ENCODE assay signal across 11 cellular contexts in the genomic region with DNA sequence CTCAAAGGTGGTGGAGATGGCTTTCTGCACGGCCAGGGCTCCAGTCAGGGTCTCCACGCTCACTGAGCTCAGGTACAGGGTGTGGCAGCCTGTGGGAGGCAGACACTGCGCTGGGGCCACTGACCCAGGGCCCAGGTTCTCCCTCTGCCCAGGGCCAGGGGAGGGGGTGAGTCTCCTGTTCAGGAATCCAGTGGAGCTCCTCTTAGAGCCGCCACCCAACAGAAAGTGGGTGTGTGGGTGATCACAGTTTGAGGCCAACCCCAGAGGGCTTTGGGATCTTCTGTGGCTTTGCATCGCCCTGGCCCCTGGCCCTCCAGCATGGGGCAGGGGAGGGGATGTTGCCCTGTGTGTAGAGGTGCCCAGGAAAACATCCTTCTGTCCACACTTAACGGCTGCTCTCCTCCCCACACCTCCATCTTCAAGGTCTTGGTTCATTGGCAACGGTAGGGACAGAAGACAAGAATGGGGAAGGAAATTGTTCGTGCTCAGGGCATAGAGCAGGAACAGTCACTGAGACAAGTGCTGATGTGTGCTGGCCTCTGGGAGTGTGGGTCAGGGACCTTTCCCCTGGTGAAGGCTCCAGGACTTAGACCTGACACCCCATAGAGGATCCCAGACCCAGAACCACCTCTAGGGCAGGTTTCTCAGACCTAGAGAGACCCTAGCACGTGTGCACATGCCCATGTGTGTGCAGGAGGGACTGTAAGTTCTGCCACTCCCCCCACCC. TPM values are rescaled to one million over a fixed set of nuclear protein-coding genes. Genes with fewer than 3 reads are reported as not detected.
DNase-seq lines count a peak whose midpoint lies in the region; ATAC-seq lines count a peak whose summit lies in the region.
"Had no signal": no experiment of that assay in that cellular context is flagged by ENCODE, and none has a peak within 500 bp of the region (broad histone marks: within the 10 kb centered on the region; RNA-seq: fewer than 3 reads in every experiment).

No MANE protein-coding gene starts in this region.

- H3K27ac Mint-ChIP-seq in CD4-positive, alpha-beta memory T cell = peak overlapping the region; percentile 97 to 100 (median 99)
- H3K27ac Mint-ChIP-seq in activated T-cell treated with anti-CD3 and anti-CD28 coated beads, Interleukin-2, amount 50 U/mL, for 72 hours = peak overlapping the region; percentile 86
- H3K27ac Mint-ChIP-seq in naive B cell = peak overlapping the region; percentile 92 to 98 (median 97)

- no peaks in the 10 kb centered on the region for H3K36me3 ChIP-seq in CD4-positive, alpha-beta memory T cell (ENCODE audit: insufficient read depth, low read length)
- no peaks in the 10 kb centered on the region for H3K36me3 ChIP-seq in KOPT-K1 (ENCODE audit: insufficient read depth, low read length)

- peaks cover 31 to 77% (median 49%) of the 10 kb centered on the region in 4 donors for H3K4me1 Mint-ChIP-seq in CD4-positive, alpha-beta memory T cell
- H3K4me1 Mint-ChIP-seq in activated T-cell treated with anti-CD3 and anti-CD28 coated beads, Interleukin-2, amount 50 U/mL, for 72 hours (ENCODE audit: low read depth) = peaks cover 73% of the 10 kb centered on the region
- peaks cover 46 to 80% (median 75%) of the 10 kb centered on the region in 3 donors for H3K4me1 Mint-ChIP-seq in naive B cell

- POLR2A ChIA-PET in CD4-positive, alpha-beta memory T cell (lab: Charles Lee; ENCODE audit: partially characterized antibody) = interaction anchor here (0.6 to 7.0 kb wide), 33 partner anchors 8 to 1209 kb away, joined by 3 to 192 read pairs (median 4); a partner anchor contains a TSS

- no peak for ATAC-seq in activated T-cell treated with anti-CD3 and anti-CD28 coated beads, Interleukin-2, amount 50 U/mL, for 72 hours (replicated peaks in 1 of 2)
- ATAC-seq in naive B cell (ENCODE audit: low read depth in 2 of 2) (peak; percentile 29 to 35), GM21526 (IDR thresholded peaks at IDR 0.05; ENCODE audit: low FRiP score, unreplicated experiment) (no peak)

- no peaks in the 10 kb centered on the region for H3K27me3 Mint-ChIP-seq in CD4-positive, alpha-beta memory T cell
- H3K27me3 Mint-ChIP-seq in activated T-cell treated with anti-CD3 and anti-CD28 coated beads, Interleukin-2, amount 50 U/mL, for 72 hours (ENCODE audit: low read depth) = no peaks in the 10 kb centered on the region
- H3K27me3 Mint-ChIP-seq in naive B cell = no peaks in the 10 kb centered on the region

- intact Hi-C loops in CD4-positive, alpha-beta memory T cell (cut with micrococcal nuclease) = loop anchor here (1.0 to 5.0 kb wide), 6 partner anchors 9 to 80 kb away; a partner anchor contains a TSS

- H3K27me3 ChIP-seq in CD4-positive, alpha-beta memory T cell (ENCODE audit: insufficient read depth, low read length) = no peaks in the 10 kb centered on the region

- CTCF ChIA-PET in CD4-positive, alpha-beta memory T cell (lab: Charles Lee; ENCODE audit: partially characterized antibody) = interaction anchor here (0.7 to 10.1 kb wide), 8 partner anchors 10 to 136 kb away, joined by 3 to 91 read pairs (median 5); no protein-coding TSS in a partner anchor

- no peaks in the 10 kb centered on the region for H3K9me3 ChIP-seq in CD4-positive, alpha-beta memory T cell (ENCODE audit: control insufficient read depth in 1 of 2, low read length in 2 of 2)
- H3K9me3 ChIP-seq in KOPT-K1 (ENCODE audit: insufficient read depth, low read length, poor library complexity, severe bottlenecking) = no peaks in the 10 kb centered on the region

- H3K9me3 Mint-ChIP-seq in CD4-positive, alpha-beta memory T cell = peaks cover 0 to 2% (median 0%) of the 10 kb centered on the region in 8 donors
- no peaks in the 10 kb centered on the region for H3K9me3 Mint-ChIP-seq in activated T-cell treated with anti-CD3 and anti-CD28 coated beads, Interleukin-2, amount 50 U/mL, for 72 hours
- H3K9me3 Mint-ChIP-seq in naive B cell = no peaks in the 10 kb centered on the region

- H3K4me3 ChIP-seq in CD4-positive, alpha-beta memory T cell (ENCODE audit: low read length in 2 of 2) = peak overlapping the region in 1 of 2 donors; percentile 26

- H3K4me3 Mint-ChIP-seq in CD4-positive, alpha-beta memory T cell = peak overlapping the region in 7 of 8 donors; percentile 49 to 78 (median 74)
- peak overlapping the region; percentile 82 to 86 for H3K4me3 Mint-ChIP-seq in activated T-cell treated with anti-CD3 and anti-CD28 coated beads, Interleukin-2, amount 50 U/mL, for 72 hours
- H3K4me3 Mint-ChIP-seq in naive B cell = peak overlapping the region in 7 of 8 donors; percentile 16 to 86 (median 78)

- peak overlapping the region; percentile 83 for H3K27ac ChIP-seq in CD4-positive, alpha-beta memory T cell (ENCODE audit: low read depth, low read length)
- H3K27ac ChIP-seq in KOPT-K1 (ENCODE audit: low read depth, low read length, poor library complexity, severe bottlenecking) = peak overlapping the region; percentile 82

- no peak for DNase-seq in CD4-positive, alpha-beta memory T cell
- DNase-seq in activated T-cell treated with anti-CD3 and anti-CD28 coated beads, Interleukin-2, amount 50 U/mL, for 72 hours = peak in 1 of 2 donors; percentile 14
- peak; percentile 60 for DNase-seq in naive B cell
- no peak for DNase-seq in NCI-H345 (lab: John Stamatoyannopoulos, UW)
- DNase-seq in SK-N-DZ (ENCODE audit: low spot score) = no peak
- DNase-seq in NCI-H82 (lab: John Stamatoyannopoulos, UW) = no peak
- DNase-seq: NCI-H446 treated with DMSO at 0.1 percent for 48 hours, retina had no signal

- H3K36me3 Mint-ChIP-seq in CD4-positive, alpha-beta memory T cell = no peaks in the 10 kb centered on the region
- H3K36me3 Mint-ChIP-seq in activated T-cell treated with anti-CD3 and anti-CD28 coated beads, Interleukin-2, amount 50 U/mL, for 72 hours (ENCODE audit: insufficient read depth in 2 of 2) = peaks cover 5 to 12% of the 10 kb centered on the region in 2 donors
- H3K36me3 Mint-ChIP-seq in naive B cell = no peaks in the 10 kb centered on the region

- H3K4me1 ChIP-seq in CD4-positive, alpha-beta memory T cell (ENCODE audit: insufficient read depth, low read length) = peaks cover 85% of the 10 kb centered on the region

RNA-seq across cellular contexts. Expression of a gene that starts 21.5 kb away (rescaled TPM):
- total RNA-seq in CD4-positive, alpha-beta memory T cell = 1 to 10 TPM in 1 of 2 experiments, under 1 TPM in 1; 0.25 to 1.8 TPM
- polyA plus RNA-seq in CD4-positive, alpha-beta memory T cell = under 1 TPM; 0.18 to 0.33 TPM
- total RNA-seq in activated T-cell treated with anti-CD3 and anti-CD28 coated beads, Interleukin-2, amount 50 U/mL, for 72 hours = 10 to 100 TPM in 1 of 2 donors, 1 to 10 TPM in 1; 9.9 to 10.6 TPM
- not detected for polyA plus RNA-seq in naive B cell (ENCODE audit: low read depth in 6 of 6)
- polyA plus RNA-seq in SK-N-DZ (2014; cell fraction: cytosol; rRNA removed) = 0.09 TPM in 1 of 2 replicates, not detected in the other
- polyA plus RNA-seq in SK-N-DZ (2014; cell fraction: nucleus; rRNA removed) = not detected in 2 replicates
- total RNA-seq: lung microvascular endothelial cell had no signal

RNA-seq across cellular contexts. Expression of a gene that starts 36.7 kb away (rescaled TPM):
- 1 to 10 TPM; 5.3 to 5.8 TPM for total RNA-seq in CD4-positive, alpha-beta memory T cell
- 1 to 10 TPM; 3.3 to 6.1 TPM for polyA plus RNA-seq in CD4-positive, alpha-beta memory T cell
- 10 to 100 TPM; 47.1 to 58.4 TPM for total RNA-seq in activated T-cell treated with anti-CD3 and anti-CD28 coated beads, Interleukin-2, amount 50 U/mL, for 72 hours
- polyA plus RNA-seq in naive B cell (ENCODE audit: low read depth in 6 of 6) = 10 to 100 TPM; 33.3 to 66.5 (median 47.3) TPM
- polyA plus RNA-seq in SK-N-DZ (2014; cell fraction: cytosol; rRNA removed) = 21.3 and 26.0 TPM in 2 replicates
- 15.1 and 20.9 TPM in 2 replicates for polyA plus RNA-seq in SK-N-DZ (2014; cell fraction: nucleus; rRNA removed)

Comparison
In these comparisons a context has a peak if more than half of its experiments do, and no peak if none do; other contexts are left out.
1. ATAC-seq: peak in naive B cell (2 of 2); none in activated T-cell treated with anti-CD3 and anti-CD28 coated beads, Interleukin-2, amount 50 U/mL, for 72 hours (0 of 2) and GM21526 (single experiment).
2. RNA of a gene that starts 36.7 kb away (total RNA-seq): 47.1 to 58.4 TPM in activated T-cell treated with anti-CD3 and anti-CD28 coated beads, Interleukin-2, amount 50 U/mL, for 72 hours; 5.3 to 5.8 TPM in CD4-positive, alpha-beta memory T cell; every median in the first group is over 4 times any median in the second.
3. Peak in every context shown above with its lines, with median percentiles within 50 percentile points of each other: H3K27ac Mint-ChIP-seq and H3K4me3 Mint-ChIP-seq.